In genomic region chr20:3812259-3812681, GRCh38 we compare ENCODE assay signal across 1 cellular context.
TF ChIP-seq lines count a peak whose summit lies in the region.

No MANE protein-coding gene starts in this region.

TF ChIP-seq in K562, 482 proteins besides CTCF, POLR2A, EP300 and RAD21:
- TF ChIP-seq ZNF398 (CRISPR knock-in tag; IDR thresholded peaks at IDR 0.05) = no peak
- no peak for TF ChIP-seq ZNF830 (CRISPR knock-in tag; IDR thresholded peaks at IDR 0.05)
- TF ChIP-seq CEBPB (tag; IDR thresholded peaks at IDR 0.05) = no peak
- no peak for TF ChIP-seq ARID4B (CRISPR knock-in tag; IDR thresholded peaks at IDR 0.05)
- no peak for TF ChIP-seq PHB2 (IDR thresholded peaks at IDR 0.05; ENCODE audit: low read depth)
- TF ChIP-seq NFYB (IDR thresholded peaks at IDR 0.05; ENCODE audit: extremely low read depth, insufficient read length) = no peak
- TF ChIP-seq ATF1 (CRISPR knock-in tag; IDR thresholded peaks at IDR 0.05) = no peak
- TF ChIP-seq ATF1 (tag; IDR thresholded peaks at IDR 0.05) = no peak
- TF ChIP-seq HES1 (IDR thresholded peaks at IDR 0.05; ENCODE audit: low read depth) = no peak
- no peak for TF ChIP-seq ZNF184 (CRISPR knock-in tag; IDR thresholded peaks at IDR 0.05)
- TF ChIP-seq ATF6 (CRISPR knock-in tag; IDR thresholded peaks at IDR 0.05) = no peak
- no peak for TF ChIP-seq ZNF699 (CRISPR knock-in tag; IDR thresholded peaks at IDR 0.05; ENCODE audit: insufficient replicate concordance)
- no peak for TF ChIP-seq MXI1 (IDR thresholded peaks at IDR 0.05; ENCODE audit: low read depth, low read length)
TF ChIP-seq in K562: peak in this region for 0.
